8 cellular contexts compared by ENCODE assay signal in genomic region chr6:51856508-51856907, GRCh38.
"Had no signal": no experiment of that assay in that cellular context is flagged by ENCODE, and none has a peak within 500 bp of the region (broad histone marks: within the 10 kb centered on the region; RNA-seq: fewer than 3 reads in every experiment).

No MANE protein-coding gene starts in this region.

- H3K27ac Mint-ChIP-seq: GM23338 had no signal

- ATAC-seq: K562 had no signal

- H3K4me3 ChIP-seq: GM23338, K562 had no signal

- DNase-seq: H9, HCEC 1CT, IMR-90 had no signal

- H3K4me3 Mint-ChIP-seq: GM23338, H9 had no signal

- H3K4me2 ChIP-seq: GM23338 had no signal

- FAIRE-seq: H1, H54, HTR-8/SVneo, K562 had no signal
